Comparison of ENCODE assay signal across 8 cellular contexts in the genomic region with DNA sequence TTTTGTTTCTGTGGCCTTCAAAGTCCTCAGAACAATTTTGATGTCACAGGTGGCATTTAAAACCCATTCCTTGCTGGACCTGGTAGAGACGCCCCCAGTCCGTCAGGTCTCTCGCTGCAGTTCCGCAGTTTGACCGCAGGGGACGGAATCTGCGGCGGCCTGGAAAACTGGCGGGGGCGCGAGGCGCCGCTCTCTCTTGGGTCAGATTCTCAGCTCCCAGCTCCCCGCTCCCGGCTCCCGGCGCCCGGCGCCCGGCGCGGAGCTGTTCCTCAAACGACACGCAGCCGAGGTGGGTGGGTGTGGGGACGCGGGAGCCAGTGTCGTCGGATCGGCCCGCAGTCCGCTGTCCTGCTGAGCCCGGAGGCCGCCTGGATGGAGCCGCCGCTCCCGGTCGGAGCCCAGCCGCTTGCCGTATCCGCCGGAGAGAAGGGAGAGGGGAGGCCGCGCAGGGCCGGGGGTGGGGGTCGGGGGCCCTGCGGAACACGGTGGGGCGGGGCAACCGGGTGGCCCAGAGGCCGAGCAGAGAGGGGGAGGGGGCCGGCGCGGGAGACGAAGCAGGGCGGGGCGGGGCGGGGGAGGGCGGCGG. TPM values are rescaled to one million over a fixed set of nuclear protein-coding genes. Genes with fewer than 3 reads are reported as not detected.
DNase-seq lines count a peak whose midpoint lies in the region; ATAC-seq, FAIRE-seq and TF ChIP-seq lines count a peak whose summit lies in the region.

OCRL (plus strand) TSS at position 192 of the 586 bp plus-strand sequence; CDS start at position 373, 181 bp downstream.

- POLR2A ChIA-PET in A549 (lab: Yijun Ruan, JAX): interaction anchor here (1.6 kb wide), 1 partner anchor 18 kb away, joined by 3 read pairs; no protein-coding TSS in a partner anchor

- DNase-seq in A549 (ENCODE audit: low read depth in 1 of 2, low spot score in 1 of 2): peak; percentile 72 to 74
- DNase-seq in NCI-H187 (lab: John Stamatoyannopoulos, UW): peak; percentile 6 to 69
- DNase-seq in UCSD-AML1 (lab: John Stamatoyannopoulos, UW; ENCODE audit: unreplicated experiment): peak; percentile 65
- peak; percentile 14 for DNase-seq in central memory CD4-positive, alpha-beta T cell
- DNase-seq in keratinocyte (ENCODE audit: low read depth, low spot score): no peak
- DNase-seq in stimulated activated CD4-positive, alpha-beta T cell treated with anti-CD3 and anti-CD28 coated beads, Interleukin-12 subunit alpha, Interleukin-12 subunit beta, amount 100 ng/mL, for 4 hours: peak; percentile 34

- CTCF ChIA-PET in A549 (lab: Yijun Ruan, JAX): interaction anchor here (0.7 to 1.0 kb wide), 3 partner anchors 18 to 55 kb away, joined by 3 read pairs; no protein-coding TSS in a partner anchor

- FAIRE-seq in A549 (lab: Jason Lieb, UNC) (no peak), keratinocyte (lab: Jason Lieb, UNC) (no peak)

- H3K27me3 ChIP-seq in keratinocyte (ENCODE audit: control insufficient read depth, extremely low read depth, insufficient read depth, low read length): no peaks in the 10 kb centered on the region

- H3K4me1 ChIP-seq in A549: peaks cover 14% of the 10 kb centered on the region
- no peaks in the 10 kb centered on the region for H3K4me1 ChIP-seq in keratinocyte (ENCODE audit: control insufficient read depth, extremely low read depth, insufficient read depth, low read length)

- H3K79me2 ChIP-seq in keratinocyte (ENCODE audit: control insufficient read depth, insufficient read depth, low read length): peaks cover 5% of the 10 kb centered on the region

- H4K20me1 ChIP-seq in keratinocyte (ENCODE audit: control insufficient read depth, extremely low read depth, insufficient read depth, low read length): no peaks in the 10 kb centered on the region

- H3K9me1 ChIP-seq in keratinocyte (ENCODE audit: control insufficient read depth, extremely low read depth, insufficient read depth, low read length): no peaks in the 10 kb centered on the region

- 0% methylated on average over 4 of the region's 60 CpGs for WGBS in A549 (ENCODE audit: missing lambda C conversion rate)

- ATAC-seq in A549: peak; percentile 94 to 99
- ATAC-seq in GM18498 (IDR thresholded peaks at IDR 0.05; ENCODE audit: unreplicated experiment): peak; percentile 98
- peak; percentile 94 for ATAC-seq in HG02884 (IDR thresholded peaks at IDR 0.05; ENCODE audit: unreplicated experiment)

- peak within 1 kb of the TSS; percentile 71 for H2AFZ ChIP-seq in keratinocyte (ENCODE audit: control insufficient read depth, low read length)

- TF ChIP-seq POLR2A in A549 (IDR thresholded peaks at IDR 0.05; ENCODE audit: low read length): peak; percentile 24

- no peaks in the 10 kb centered on the region for H3K9me3 ChIP-seq in A549
- no peaks in the 10 kb centered on the region for H3K9me3 ChIP-seq in keratinocyte (ENCODE audit: control insufficient read depth, low read depth, low read length)

- dilution Hi-C loops in keratinocyte (cut with MboI; ENCODE audit: extremely low pct_ligation_motif_present, low sequenced_read_pairs): no loop called here

- H3K9ac ChIP-seq in keratinocyte (ENCODE audit: control insufficient read depth, extremely low read depth, insufficient read depth, low read length): peak within 1 kb of the TSS; percentile 71

- H3K27ac ChIP-seq in A549 (peak within 1 kb of the TSS; percentile 96 to 99), keratinocyte (ENCODE audit: control insufficient read depth, insufficient read depth, low read length) (peak within 1 kb of the TSS; percentile 20)

- peak within 1 kb of the TSS; percentile 91 for H3K4me2 ChIP-seq in A549
- H3K4me2 ChIP-seq in keratinocyte (ENCODE audit: control insufficient read depth, extremely low read depth, insufficient read depth, low read depth, low read length): peak within 1 kb of the TSS; percentile 88

- TF ChIP-seq EP300 in A549 (IDR thresholded peaks at IDR 0.05): no peak

- TF ChIP-seq CTCF in A549 (IDR thresholded peaks at IDR 0.05): peak; percentile 50
- TF ChIP-seq CTCF in keratinocyte (optimal IDR thresholded peaks at IDR 0.05 in 1 of 3, IDR thresholded peaks at IDR 0.05 in 1 of 3, conservative IDR thresholded peaks at IDR 0.05 in 1 of 3; ENCODE audit: extremely low read depth in 1 of 3, insufficient read depth in 2 of 3, low read length in 3 of 3): peak; percentile 53 to 75 (median 66)

- H3K36me3 ChIP-seq in keratinocyte (ENCODE audit: control insufficient read depth in 2 of 2, extremely low read depth in 1 of 2, insufficient read depth in 2 of 2, low read length in 2 of 2): no peaks in the 10 kb centered on the region

- TF ChIP-seq RAD21 in A549 (conservative IDR thresholded peaks at IDR 0.05 in 1 of 2, IDR thresholded peaks at IDR 0.05 in 1 of 2): 0 out of 5 replicates have a peak, but pooled peaks of 1 of the 2 experiments have one; percentile 26

- H3K4me3 ChIP-seq in A549 (peak within 1 kb of the TSS; percentile 95), keratinocyte (ENCODE audit: control insufficient read depth in 2 of 3, extremely low read depth in 1 of 3, insufficient read depth in 2 of 3, low read depth in 1 of 3, low read length in 3 of 3) (peak within 1 kb of the TSS; percentile 61 to 73 (median 67))

TF ChIP-seq in A549, 52 proteins besides CTCF, POLR2A, EP300 and RAD21 (continues in another document):
- no peak for TF ChIP-seq TFCP2L1 (CRISPR knock-in tag; IDR thresholded peaks at IDR 0.05)
- no peak for TF ChIP-seq EHMT2 (IDR thresholded peaks at IDR 0.05; ENCODE audit: low read depth)
- TF ChIP-seq MAZ (IDR thresholded peaks at IDR 0.05; ENCODE audit: borderline replicate concordance, low read depth, low read length): 0 out of 2 replicates have a peak, but pooled peaks have one; percentile 60
- TF ChIP-seq, protein P1, sequence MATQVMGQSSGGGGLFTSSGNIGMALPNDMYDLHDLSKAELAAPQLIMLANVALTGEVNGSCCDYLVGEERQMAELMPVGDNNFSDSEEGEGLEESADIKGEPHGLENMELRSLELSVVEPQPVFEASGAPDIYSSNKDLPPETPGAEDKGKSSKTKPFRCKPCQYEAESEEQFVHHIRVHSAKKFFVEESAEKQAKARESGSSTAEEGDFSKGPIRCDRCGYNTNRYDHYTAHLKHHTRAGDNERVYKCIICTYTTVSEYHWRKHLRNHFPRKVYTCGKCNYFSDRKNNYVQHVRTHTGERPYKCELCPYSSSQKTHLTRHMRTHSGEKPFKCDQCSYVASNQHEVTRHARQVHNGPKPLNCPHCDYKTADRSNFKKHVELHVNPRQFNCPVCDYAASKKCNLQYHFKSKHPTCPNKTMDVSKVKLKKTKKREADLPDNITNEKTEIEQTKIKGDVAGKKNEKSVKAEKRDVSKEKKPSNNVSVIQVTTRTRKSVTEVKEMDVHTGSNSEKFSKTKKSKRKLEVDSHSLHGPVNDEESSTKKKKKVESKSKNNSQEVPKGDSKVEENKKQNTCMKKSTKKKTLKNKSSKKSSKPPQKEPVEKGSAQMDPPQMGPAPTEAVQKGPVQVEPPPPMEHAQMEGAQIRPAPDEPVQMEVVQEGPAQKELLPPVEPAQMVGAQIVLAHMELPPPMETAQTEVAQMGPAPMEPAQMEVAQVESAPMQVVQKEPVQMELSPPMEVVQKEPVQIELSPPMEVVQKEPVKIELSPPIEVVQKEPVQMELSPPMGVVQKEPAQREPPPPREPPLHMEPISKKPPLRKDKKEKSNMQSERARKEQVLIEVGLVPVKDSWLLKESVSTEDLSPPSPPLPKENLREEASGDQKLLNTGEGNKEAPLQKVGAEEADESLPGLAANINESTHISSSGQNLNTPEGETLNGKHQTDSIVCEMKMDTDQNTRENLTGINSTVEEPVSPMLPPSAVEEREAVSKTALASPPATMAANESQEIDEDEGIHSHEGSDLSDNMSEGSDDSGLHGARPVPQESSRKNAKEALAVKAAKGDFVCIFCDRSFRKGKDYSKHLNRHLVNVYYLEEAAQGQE (IDR thresholded peaks at IDR 0.05): no peak
- no peak for TF ChIP-seq PBX3 (IDR thresholded peaks at IDR 0.05)
- no peak for TF ChIP-seq RARB (CRISPR knock-in tag; IDR thresholded peaks at IDR 0.05)
- no peak for TF ChIP-seq CBX8 (IDR thresholded peaks at IDR 0.05)
- peak; percentile 74; the same call in 1 of the 2 replicates for TF ChIP-seq PHF8 (IDR thresholded peaks at IDR 0.05; ENCODE audit: borderline replicate concordance, low read depth)
- TF ChIP-seq KDM1A (IDR thresholded peaks at IDR 0.05; ENCODE audit: low read depth): no peak
- no peak for TF ChIP-seq CHD2 (IDR thresholded peaks at IDR 0.05; ENCODE audit: low read length, partially characterized antibody)
- TF ChIP-seq HOXB5 (CRISPR knock-in tag; IDR thresholded peaks at IDR 0.05): no peak
- peak; percentile 10; the same call in 1 of the 3 replicates for TF ChIP-seq SMC3 (IDR thresholded peaks at IDR 0.05)
- TF ChIP-seq ESRRA (IDR thresholded peaks at IDR 0.05; ENCODE audit: borderline replicate concordance, low read length): no peak
- no peak for TF ChIP-seq FOSB (CRISPR knock-in tag; IDR thresholded peaks at IDR 0.05)

RNA-seq across cellular contexts. Expression of gene OCRL, which starts in this region (rescaled TPM):
- polyA plus RNA-seq in A549 (2011; rRNA removed) (49.0 and 51.4 TPM in 2 replicates), A549 (2017; fragmentation: RNase III; extraction: RNeasy Plus Mini Kit Qiagen cat#74134 plus additional on column Dnase treatment) (22.4 to 23.9 TPM (median 22.4 TPM) in 3 replicates), keratinocyte (22.9 to 27.9 TPM (median 25.4 TPM) in 3 replicates)
- 11.0 and 14.6 TPM in 2 replicates for polyA plus RNA-seq in A549 (2012; cell fraction: cytosol; rRNA removed)
- 15.2 and 22.5 TPM in 2 replicates for polyA plus RNA-seq in A549 (2012; cell fraction: nucleus; rRNA removed)
- 21.2 and 21.5 TPM in 2 replicates for polyA minus RNA-seq in A549 (2011; rRNA and poly(A)+ RNA removed)
- polyA plus RNA-seq in keratinocyte (2011; ENCODE audit: low read depth): 7.5 TPM
- polyA plus RNA-seq in keratinocyte (2011; cell fraction: cytosol; rRNA removed): 20.2 and 36.6 TPM in 2 replicates
- 41.2 and 42.2 TPM in 2 replicates for polyA plus RNA-seq in keratinocyte (2011; cell fraction: nucleus; rRNA removed)
- polyA plus RNA-seq in keratinocyte (2012; ENCODE audit: low replicate concordance): 12.3 and 17.0 TPM in 2 replicates
- 14.9 to 29.2 TPM (median 19.7 TPM) in 3 replicates for polyA minus RNA-seq in keratinocyte
- polyA minus RNA-seq in keratinocyte (2011; cell fraction: cytosol; rRNA and poly(A)+ RNA removed): 15.3 TPM
- polyA minus RNA-seq in keratinocyte (2011; cell fraction: nucleus; rRNA and poly(A)+ RNA removed): 16.1 and 34.3 TPM in 2 replicates
